8 cellular contexts compared by ENCODE assay signal in the genomic region with DNA sequence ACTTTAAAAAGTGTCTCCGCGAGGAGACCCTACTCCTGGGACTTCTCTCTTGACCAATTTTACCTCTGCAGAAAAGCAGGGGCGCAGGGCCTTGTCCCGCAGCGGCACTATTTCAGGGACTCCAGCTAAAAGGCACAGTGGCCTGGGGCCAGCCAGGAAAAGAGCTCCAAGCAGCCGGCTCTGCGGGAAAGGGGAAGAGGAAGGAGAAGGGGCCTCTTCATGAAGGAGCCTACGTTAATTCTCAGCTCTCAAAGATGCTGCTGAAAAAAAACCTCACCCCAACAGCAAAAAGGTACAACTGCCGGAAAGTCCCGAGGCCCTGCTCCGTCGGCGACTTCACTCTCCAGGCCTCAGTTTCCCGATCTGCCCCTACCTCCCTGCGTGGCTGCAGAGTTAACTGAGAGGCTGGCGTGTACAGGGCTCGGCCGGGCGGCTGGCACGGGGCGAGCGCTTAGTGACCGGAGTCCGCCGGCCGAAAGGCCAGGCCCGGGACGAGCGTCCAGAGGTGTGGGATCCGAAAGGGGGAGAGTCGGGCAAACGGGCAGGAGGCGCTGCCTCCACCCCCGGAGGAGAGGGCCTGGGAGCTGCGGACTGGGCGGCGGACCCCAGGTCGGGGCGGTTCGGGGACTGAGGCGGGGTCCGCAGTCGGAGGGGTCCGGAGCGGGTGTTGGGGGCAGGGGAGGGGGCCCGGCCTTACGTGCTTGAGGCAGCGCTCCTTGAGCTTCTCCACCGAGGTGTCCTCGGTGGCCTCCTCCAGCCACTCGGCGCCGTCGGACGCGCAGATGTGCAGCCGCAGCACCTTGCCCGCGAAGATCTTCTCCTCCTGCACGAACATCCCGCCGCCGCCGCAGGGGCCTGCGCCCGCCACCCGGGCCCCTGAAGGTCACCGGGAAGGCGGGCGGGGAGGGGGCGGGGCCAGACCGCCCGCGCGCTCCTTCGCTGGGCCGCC. TPM values are rescaled to one million over a fixed set of nuclear protein-coding genes. Genes with fewer than 3 reads are reported as not detected.
DNase-seq lines count a peak whose midpoint lies in the region; ATAC-seq and TF ChIP-seq lines count a peak whose summit lies in the region.

No MANE protein-coding gene starts in this region.

- ATAC-seq in GM21737 (IDR thresholded peaks at IDR 0.05; ENCODE audit: unreplicated experiment), result peak; percentile 10
- ATAC-seq in left lung, result peak; percentile 33

- TF ChIP-seq CTCF in breast epithelium (IDR thresholded peaks at IDR 0.05) (no peak), left lung (IDR thresholded peaks at IDR 0.05) (no peak), testis (IDR thresholded peaks at IDR 0.05) (no peak)

- TF ChIP-seq POLR2A in breast epithelium (IDR thresholded peaks at IDR 0.05), result no peak
- no peak for TF ChIP-seq POLR2A in testis (IDR thresholded peaks at IDR 0.05)

- H3K27ac ChIP-seq in breast epithelium, result peak overlapping the region; percentile 76 to 90
- H3K27ac ChIP-seq in left lung, result peak overlapping the region; percentile 86 to 91
- peak overlapping the region; percentile 56 to 86 for H3K27ac ChIP-seq in testis

- H3K36me3 ChIP-seq in breast epithelium (no peaks in the 10 kb centered on the region), left lung (no peaks in the 10 kb centered on the region), testis (ENCODE audit: low read depth, missing control alignments) (no peaks in the 10 kb centered on the region)

- DNase-seq in G401 (ENCODE audit: low spot score), result peak; percentile 25
- peak; percentile 28 for DNase-seq in NCI-H146 (lab: John Stamatoyannopoulos, UW)
- DNase-seq in breast epithelium (ENCODE audit: low spot score in 2 of 2), result no peak
- no peak for DNase-seq in left lung
- peak; percentile 28 for DNase-seq in testis
- DNase-seq in 8988T, result no peak
- DNase-seq in NCI-H345 (lab: John Stamatoyannopoulos, UW), result no peak

- H3K4me1 ChIP-seq in breast epithelium, result no peaks in the 10 kb centered on the region
- H3K4me1 ChIP-seq in left lung, result peaks cover 5 to 39% of the 10 kb centered on the region in 2 donors
- peaks cover 11% of the 10 kb centered on the region for H3K4me1 ChIP-seq in testis

- H3K9me3 ChIP-seq in breast epithelium (no peaks in the 10 kb centered on the region), left lung (no peaks in the 10 kb centered on the region), testis (no peaks in the 10 kb centered on the region)

- in situ Hi-C loops in G401 (cut with HindIII; ENCODE audit: low sequenced_read_pairs), result no loop called here

- intact Hi-C loops in breast epithelium (cut with DNase I; ENCODE audit: low total_unique reads) (no loop called here), left lung (cut with DNase I) (no loop called here), testis (cut with DNase I; ENCODE audit: low total_unique reads) (no loop called here)

- H3K4me3 ChIP-seq in breast epithelium (peak overlapping the region; percentile 82 to 94 (median 83)), left lung (peak overlapping the region; percentile 79), testis (peak overlapping the region; percentile 84 to 90)

- 3 to 4% methylated on average over 18 to 58 of the region's 77 CpGs for WGBS in testis, 2 donors

- H3K27me3 ChIP-seq in breast epithelium, result no peaks in the 10 kb centered on the region
- no peaks in the 10 kb centered on the region for H3K27me3 ChIP-seq in left lung
- no peaks in the 10 kb centered on the region for H3K27me3 ChIP-seq in testis

RNA-seq across cellular contexts. Expression of gene UBAC1, which starts 0.6 kb away (rescaled TPM):
- total RNA-seq in G401 (2014; rRNA removed; shearing (Covaris generic)), result 93.7 and 104 TPM in 2 replicates
- 10 to 100 TPM; 39.2 to 53.0 (median 45.6) TPM for total RNA-seq in breast epithelium
- 10 to 100 TPM; 28.5 to 40.2 TPM for total RNA-seq in left lung
- total RNA-seq in testis, result 10 to 100 TPM; 82.2 to 99.5 TPM
- 92.5 TPM for polyA plus RNA-seq in testis (ENCODE audit: insufficient read depth, low read depth, low replicate concordance)

RNA-seq across cellular contexts. Expression of gene CAMSAP1, which starts 53.3 kb away (rescaled TPM):
- total RNA-seq in G401 (2014; rRNA removed; shearing (Covaris generic)), result 18.1 and 19.7 TPM in 2 replicates
- total RNA-seq in breast epithelium (10 to 100 TPM; 25.0 to 29.8 (median 29.0) TPM), left lung (10 to 100 TPM; 22.9 to 27.0 TPM), testis (100 to 1,000 TPM in 1 of 2 donors, 10 to 100 TPM in 1; 93.7 to 102 TPM)
- polyA plus RNA-seq in testis (ENCODE audit: insufficient read depth, low read depth, low replicate concordance), result 44.1 TPM

Comparison
In these comparisons a context has a peak if more than half of its experiments do, and no peak if none do; other contexts are left out.
1. DNase-seq: peak in G401 (single experiment), NCI-H146 (single experiment) and testis (single experiment); none in breast epithelium (0 of 2), left lung (0 of 2), 8988T (single experiment) and NCI-H345 (single experiment).
2. Peak in every context shown above with its lines, with median percentiles within 50 percentile points of each other: H3K27ac ChIP-seq and H3K4me3 ChIP-seq.